Comparison of ENCODE assay signal across 19 cellular contexts in the genomic region with DNA sequence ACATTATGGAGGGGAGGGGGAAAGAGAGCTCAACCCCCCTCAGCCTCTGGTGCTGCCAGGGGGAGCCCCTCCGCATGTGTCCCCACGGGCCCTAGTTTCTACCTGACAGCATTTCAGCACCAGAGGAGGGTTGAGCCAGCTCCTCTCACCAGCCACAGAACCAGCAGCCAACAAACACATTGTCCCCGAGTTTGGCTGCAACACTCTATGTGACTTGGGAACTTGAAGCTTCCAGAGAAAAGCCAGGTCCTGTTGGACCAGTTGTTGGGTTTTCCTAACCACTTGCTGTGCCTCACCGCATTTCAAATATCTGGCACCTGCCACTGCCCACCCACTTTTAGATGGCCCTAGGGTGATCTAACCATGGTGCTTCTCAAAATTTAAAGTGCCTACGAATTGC. TPM values are rescaled to one million over a fixed set of nuclear protein-coding genes. Genes with fewer than 3 reads are reported as not detected.
DNase-seq lines count a peak whose midpoint lies in the region; ATAC-seq and TF ChIP-seq lines count a peak whose summit lies in the region.
"Had no signal": no experiment of that assay in that cellular context is flagged by ENCODE, and none has a peak within 500 bp of the region (broad histone marks: within the 10 kb centered on the region; RNA-seq: fewer than 3 reads in every experiment).

No MANE protein-coding gene starts in this region.

- WGBS in heart right ventricle, 2 donors = 55 to 65% methylated on average over 5 of the region's 5 CpGs
- 31 to 40% methylated on average over 3 to 5 of the region's 5 CpGs for WGBS in thyroid gland, 2 donors

- H3K9me3 ChIP-seq in heart right ventricle (no peaks in the 10 kb centered on the region), thyroid gland (no peaks in the 10 kb centered on the region)
- H3K9me3 ChIP-seq: A549, BE2C, Caco-2 had no signal

- peaks cover 0 to 5% (median 0%) of the 10 kb centered on the region in 9 donors for H3K36me3 ChIP-seq in heart right ventricle
- no peaks in the 10 kb centered on the region for H3K36me3 ChIP-seq in thyroid gland
- H3K36me3 ChIP-seq: BE2C had no signal

- TF ChIP-seq POLR2A in thyroid gland (IDR thresholded peaks at IDR 0.05) = no peak

- TF ChIP-seq CTCF in heart right ventricle (IDR thresholded peaks at IDR 0.05) (no peak), thyroid gland (IDR thresholded peaks at IDR 0.05) (no peak), MCF 10A (IDR thresholded peaks at IDR 0.05; ENCODE audit: unreplicated experiment) (no peak)

- peaks cover 2% of the 10 kb centered on the region for H3K4me1 Mint-ChIP-seq in activated naive CD8-positive, alpha-beta T cell treated with anti-CD3 and anti-CD28 coated beads for 36 hours
- peaks cover 2 to 19% of the 10 kb centered on the region in 2 donors for H3K4me1 Mint-ChIP-seq in effector memory CD8-positive, alpha-beta T cell (ENCODE audit: low read depth in 2 of 2)
- peaks cover 6% of the 10 kb centered on the region for H3K4me1 Mint-ChIP-seq in MCF 10A (ENCODE audit: insufficient read depth, unreplicated experiment)

- ATAC-seq in left ventricle myocardium superior (peak; percentile 46), heart right ventricle (no peak)
- no peak for ATAC-seq in effector memory CD8-positive, alpha-beta T cell (replicated peaks)
- ATAC-seq: A549, HepG2 had no signal

- H3K4me1 ChIP-seq in heart right ventricle = peaks cover 0 to 7% (median 4%) of the 10 kb centered on the region in 9 donors
- H3K4me1 ChIP-seq in thyroid gland = peaks cover 4 to 10% of the 10 kb centered on the region in 2 donors
- H3K4me1 ChIP-seq: A549, BE2C, Caco-2 had no signal

- DNase-seq in left ventricle myocardium superior (no peak), heart right ventricle (no peak), thyroid gland (peak; percentile 53 to 57), midbrain (lab: John Stamatoyannopoulos, UW) (no peak), NCI-H1694 treated with DMSO at 0.1 percent for 48 hours (lab: John Stamatoyannopoulos, UW) (no peak), MCF 10A (ENCODE audit: unreplicated experiment) (no peak)
- DNase-seq in activated naive CD8-positive, alpha-beta T cell treated with anti-CD3 and anti-CD28 coated beads for 36 hours = no peak
- no peak for DNase-seq in effector memory CD8-positive, alpha-beta T cell
- DNase-seq: BE2C; Caco-2; CD8-positive, alpha-beta memory T cell; HCEC 1CT; HFFc6 had no signal

- peaks cover 40% of the 10 kb centered on the region for H3K36me3 Mint-ChIP-seq in activated naive CD8-positive, alpha-beta T cell treated with anti-CD3 and anti-CD28 coated beads for 36 hours
- peaks cover 51% of the 10 kb centered on the region for H3K36me3 Mint-ChIP-seq in effector memory CD8-positive, alpha-beta T cell (ENCODE audit: insufficient read depth)
- H3K36me3 Mint-ChIP-seq in MCF 10A (ENCODE audit: insufficient read depth, unreplicated experiment) = no peaks in the 10 kb centered on the region

- H3K27me3 ChIP-seq in heart right ventricle (peaks cover 0 to 49% (median 21%) of the 10 kb centered on the region in 7 donors), thyroid gland (no peaks in the 10 kb centered on the region)

- intact Hi-C loops in left ventricle myocardium superior (cut with micrococcal nuclease) = no loop called here
- intact Hi-C loops in heart right ventricle (cut with DNase I) = no loop called here
- intact Hi-C loops in thyroid gland (cut with DNase I) = no loop called here
- intact Hi-C loops in MCF 10A (cut with micrococcal nuclease) = no loop called here

- no peak overlapping the region for H3K4me3 Mint-ChIP-seq in activated naive CD8-positive, alpha-beta T cell treated with anti-CD3 and anti-CD28 coated beads for 36 hours
- H3K4me3 Mint-ChIP-seq in effector memory CD8-positive, alpha-beta T cell = no peak overlapping the region
- H3K4me3 Mint-ChIP-seq in MCF 10A (ENCODE audit: unreplicated experiment) = no peak overlapping the region
- H3K4me3 Mint-ChIP-seq: CD8-positive, alpha-beta memory T cell; HFFc6 had no signal

- H3K9me3 Mint-ChIP-seq in activated naive CD8-positive, alpha-beta T cell treated with anti-CD3 and anti-CD28 coated beads for 36 hours = peaks cover 3% of the 10 kb centered on the region
- H3K9me3 Mint-ChIP-seq in effector memory CD8-positive, alpha-beta T cell = no peaks in the 10 kb centered on the region
- H3K9me3 Mint-ChIP-seq in MCF 10A (ENCODE audit: unreplicated experiment) = no peaks in the 10 kb centered on the region
- H3K9me3 Mint-ChIP-seq: CD8-positive, alpha-beta memory T cell; HFFc6 had no signal

- no peaks in the 10 kb centered on the region for H3K27me3 Mint-ChIP-seq in activated naive CD8-positive, alpha-beta T cell treated with anti-CD3 and anti-CD28 coated beads for 36 hours
- no peaks in the 10 kb centered on the region for H3K27me3 Mint-ChIP-seq in effector memory CD8-positive, alpha-beta T cell
- peaks cover 11% of the 10 kb centered on the region for H3K27me3 Mint-ChIP-seq in MCF 10A (ENCODE audit: insufficient read depth, unreplicated experiment)
- H3K27me3 Mint-ChIP-seq: CD8-positive, alpha-beta memory T cell had no signal

- POLR2A ChIA-PET in MCF 10A (lab: Yijun Ruan, JAX) = interaction anchor here (0.9 kb wide), 1 partner anchor 12 kb away, joined by 3 read pairs; no protein-coding TSS in a partner anchor

- H3K27ac ChIP-seq in heart right ventricle (no peak overlapping the region), thyroid gland (no peak overlapping the region)
- H3K27ac ChIP-seq: A549, C4-2B had no signal

- H3K4me3 ChIP-seq in heart right ventricle (no peak overlapping the region), thyroid gland (replicated peaks in 1 of 3) (no peak overlapping the region)
- H3K4me3 ChIP-seq: A549 had no signal

- H3K27ac Mint-ChIP-seq in activated naive CD8-positive, alpha-beta T cell treated with anti-CD3 and anti-CD28 coated beads for 36 hours = peak overlapping the region; percentile 58
- H3K27ac Mint-ChIP-seq in effector memory CD8-positive, alpha-beta T cell = peak overlapping the region; percentile 56 to 76
- H3K27ac Mint-ChIP-seq in MCF 10A (ENCODE audit: low read depth, unreplicated experiment) = no peak overlapping the region
- H3K27ac Mint-ChIP-seq: HFFc6 had no signal

- BruUV-seq in MCF 10A (replicated peaks; lab: Mats Ljungman, UMichigan) = no TSS peak

- CTCF ChIA-PET in MCF 10A (lab: Yijun Ruan, JAX) = no interaction called here

RNA-seq across cellular contexts. Expression of gene TMA7B, which starts 13.5 kb away (rescaled TPM):
- not detected for total RNA-seq in left ventricle myocardium superior
- not detected for total RNA-seq in heart right ventricle
- polyA plus RNA-seq in heart right ventricle = not detected
- total RNA-seq in activated naive CD8-positive, alpha-beta T cell treated with anti-CD3 and anti-CD28 coated beads for 36 hours = 1 to 10 TPM; 1.0 to 1.3 TPM
- total RNA-seq in thyroid gland = under 1 TPM in 1 of 4 donors, not detected in 3; 0.59 TPM
- not detected in 2 replicates for total RNA-seq in MCF 10A (2022)
- total RNA-seq: Caco-2, Daoy, H1, HepG2, HFFc6 had no signal
- polyA plus RNA-seq: A549, AG04450, H1, HepG2 had no signal

RNA-seq across cellular contexts. Expression of gene FAM83F, which starts 21.1 kb away (rescaled TPM):
- total RNA-seq in left ventricle myocardium superior (5.2 TPM), heart right ventricle (1 to 10 TPM; 1.3 to 9.7 (median 3.1) TPM), thyroid gland (10 to 100 TPM; 19.2 to 35.6 (median 26.1) TPM), MCF 10A (2022) (33.1 and 41.3 TPM in 2 replicates)
- polyA plus RNA-seq in heart right ventricle = 1 to 10 TPM; 1.1 to 1.2 TPM
- 1 to 10 TPM; 3.4 to 3.6 TPM for total RNA-seq in activated naive CD8-positive, alpha-beta T cell treated with anti-CD3 and anti-CD28 coated beads for 36 hours
- total RNA-seq: HepG2, HFFc6 had no signal
- polyA plus RNA-seq: A549, AG04450, HepG2 had no signal

Comparison
In these comparisons a context has a peak if more than half of its experiments do, and no peak if none do; other contexts are left out.
1. DNase-seq: peak in thyroid gland (2 of 2); none in left ventricle myocardium superior (single experiment), heart right ventricle (0 of 2), activated naive CD8-positive, alpha-beta T cell treated with anti-CD3 and anti-CD28 coated beads for 36 hours (single experiment), effector memory CD8-positive, alpha-beta T cell (0 of 3), midbrain (single experiment), NCI-H1694 treated with DMSO at 0.1 percent for 48 hours (single experiment) and MCF 10A (single experiment).